28 cellular contexts compared by ENCODE assay signal in genomic region chr21:18550361-18550760, GRCh38.
"Had no signal": no experiment of that assay in that cellular context is flagged by ENCODE, and none has a peak within 500 bp of the region (broad histone marks: within the 10 kb centered on the region; RNA-seq: fewer than 3 reads in every experiment).

No MANE protein-coding gene starts in this region.

- H3K9me3 ChIP-seq: ovary, psoas muscle, right lobe of liver, sigmoid colon, stomach, tibial artery, transverse colon, upper lobe of right lung, vagina had no signal

- H3K36me3 ChIP-seq: neural progenitor cell, ovary, right lobe of liver, sigmoid colon, stomach, tibial artery, transverse colon, upper lobe of right lung, vagina had no signal

- H3K9me3 Mint-ChIP-seq: nephron progenitor cell; neural progenitor cell; stimulated activated naive B cell treated with anti-CD40 and anti-IgM and Interleukin-4, amounts not matched to agents 10 μg/mL and 1 μg/mL and 100 μg/mL, for 72 hours; type B pancreatic cell had no signal

- H2AFZ ChIP-seq: parathyroid adenoma had no signal

- H3K4me3 Mint-ChIP-seq: naive thymus-derived CD8-positive, alpha-beta T cell; natural killer cell treated with Interleukin-12 subunit alpha and Interleukin-12 subunit beta and Interleukin-15 and Interleukin-18, amount 100 ng/mL, for 72 hours; nephron progenitor cell; neural progenitor cell; stimulated activated effector memory CD8-positive, alpha-beta T cell treated with anti-CD3 and anti-CD28 coated beads, Interleukin-12 subunit alpha, Interleukin-12 subunit beta, amount 100 ng/mL, for 72 hours; stimulated activated naive B cell treated with anti-CD40 and anti-IgM and Interleukin-4, amounts not matched to agents 10 μg/mL and 1 μg/mL and 100 μg/mL, for 72 hours; stimulated activated naive CD8-positive, alpha-beta T cell treated with anti-CD3 and anti-CD28 coated beads, Interleukin-15, Interleukin-2, amounts not matched to agents 100 ng/mL and 50 ng/mL, for 24 hours; type B pancreatic cell had no signal

- H3K4me1 ChIP-seq: parathyroid adenoma, psoas muscle, right lobe of liver, sigmoid colon, stomach, tibial artery, transverse colon, upper lobe of right lung, vagina had no signal

- H3K36me3 Mint-ChIP-seq: naive thymus-derived CD8-positive, alpha-beta T cell; natural killer cell treated with Interleukin-12 subunit alpha and Interleukin-12 subunit beta and Interleukin-15 and Interleukin-18, amount 100 ng/mL, for 72 hours; neural progenitor cell; stimulated activated effector memory CD8-positive, alpha-beta T cell treated with anti-CD3 and anti-CD28 coated beads, Interleukin-12 subunit alpha, Interleukin-12 subunit beta, amount 100 ng/mL, for 72 hours; stimulated activated naive B cell treated with anti-CD40 and anti-IgM and Interleukin-4, amounts not matched to agents 10 μg/mL and 1 μg/mL and 100 μg/mL, for 72 hours; type B pancreatic cell had no signal

- H3K9ac ChIP-seq: neural progenitor cell, parathyroid adenoma had no signal

- H3K27me3 ChIP-seq: neural progenitor cell, ovary, right lobe of liver, sigmoid colon, stomach, tibial artery, transverse colon, upper lobe of right lung, vagina had no signal

- H3K4me2 ChIP-seq: neural progenitor cell had no signal

- H3K27me3 Mint-ChIP-seq: naive thymus-derived CD8-positive, alpha-beta T cell; natural killer cell treated with Interleukin-12 subunit alpha and Interleukin-12 subunit beta and Interleukin-15 and Interleukin-18, amount 100 ng/mL, for 72 hours; stimulated activated naive B cell treated with anti-CD40 and anti-IgM and Interleukin-4, amounts not matched to agents 10 μg/mL and 1 μg/mL and 100 μg/mL, for 72 hours; stimulated activated naive CD8-positive, alpha-beta T cell treated with anti-CD3 and anti-CD28 coated beads, Interleukin-15, Interleukin-2, amounts not matched to agents 100 ng/mL and 50 ng/mL, for 24 hours; type B pancreatic cell had no signal

- H3K27ac Mint-ChIP-seq: naive thymus-derived CD8-positive, alpha-beta T cell; natural killer cell treated with Interleukin-12 subunit alpha and Interleukin-12 subunit beta and Interleukin-15 and Interleukin-18, amount 100 ng/mL, for 72 hours; nephron progenitor cell; neural progenitor cell; progenitor cell of endocrine pancreas; stimulated activated effector memory CD8-positive, alpha-beta T cell treated with anti-CD3 and anti-CD28 coated beads, Interleukin-12 subunit alpha, Interleukin-12 subunit beta, amount 100 ng/mL, for 72 hours; stimulated activated naive B cell treated with anti-CD40 and anti-IgM and Interleukin-4, amounts not matched to agents 10 μg/mL and 1 μg/mL and 100 μg/mL, for 72 hours; stimulated activated naive CD8-positive, alpha-beta T cell treated with anti-CD3 and anti-CD28 coated beads, Interleukin-15, Interleukin-2, amounts not matched to agents 100 ng/mL and 50 ng/mL, for 24 hours; type B pancreatic cell had no signal

- DNase-seq: naive thymus-derived CD8-positive, alpha-beta T cell; nephron progenitor cell; occipital lobe; ovary; posterior cingulate gyrus; psoas muscle; right cardiac atrium; right lobe of liver; sigmoid colon; small intestine; stimulated activated CD4-positive, alpha-beta T cell treated with anti-CD3 and anti-CD28 coated beads, Interleukin-15, amount 100 ng/mL, for 24 hours; stimulated activated CD4-positive, alpha-beta T cell treated with anti-CD3 and anti-CD28 coated beads, Interleukin-2, amount 100 ng/mL, for 24 hours; stimulated activated CD4-positive, alpha-beta T cell treated with anti-CD3 and anti-CD28 coated beads, Interleukin-2, amount 100 ng/mL, for 48 hours; stimulated activated CD4-positive, alpha-beta T cell treated with anti-CD3 and anti-CD28 coated beads, Interleukin-4, amount 100 ng/mL, for 24 hours; stimulated activated naive B cell treated with anti-CD40 and anti-IgM and Interleukin-4, amounts not matched to agents 10 μg/mL and 1 μg/mL and 100 μg/mL, for 72 hours; stimulated activated naive CD4-positive, alpha-beta T cell treated with Interleukin-2 at 50 U/mL for 16 hours; stomach; tibial artery; transverse colon; upper lobe of right lung had no signal

- FAIRE-seq: small intestine had no signal

- H3K4me1 Mint-ChIP-seq: naive thymus-derived CD8-positive, alpha-beta T cell; nephron progenitor cell; stimulated activated effector memory CD8-positive, alpha-beta T cell treated with anti-CD3 and anti-CD28 coated beads, Interleukin-12 subunit alpha, Interleukin-12 subunit beta, amount 100 ng/mL, for 72 hours; stimulated activated naive B cell treated with anti-CD40 and anti-IgM and Interleukin-4, amounts not matched to agents 10 μg/mL and 1 μg/mL and 100 μg/mL, for 72 hours had no signal

- H3K27ac ChIP-seq: neural progenitor cell, ovary, parathyroid adenoma, psoas muscle, right lobe of liver, sigmoid colon, stomach, tibial artery, transverse colon, upper lobe of right lung, vagina had no signal

- H3K4me3 ChIP-seq: neural progenitor cell, ovary, psoas muscle, right lobe of liver, sigmoid colon, stomach, tibial artery, transverse colon, upper lobe of right lung, vagina had no signal

- H3K79me2 ChIP-seq: parathyroid adenoma had no signal
